1 cellular context compared by ENCODE assay signal in genomic region chr12:95204141-95204866, GRCh38.
TF ChIP-seq lines count a peak whose summit lies in the region.

No MANE protein-coding gene starts in this region.

TF ChIP-seq in K562, 482 proteins besides CTCF, POLR2A, EP300 and RAD21 (continued from another document and continues in another):
- peak; percentile 80 for TF ChIP-seq MAFK (IDR thresholded peaks at IDR 0.05; ENCODE audit: low read length)
- TF ChIP-seq KLF13 (tag; IDR thresholded peaks at IDR 0.05; ENCODE audit: borderline replicate concordance, low read depth): no peak
- no peak for TF ChIP-seq ZNF232 (CRISPR knock-in tag; IDR thresholded peaks at IDR 0.05)
- TF ChIP-seq ZNF384 (IDR thresholded peaks at IDR 0.05; ENCODE audit: low read depth, low read length): no peak
- peak; percentile 44; the same call in 1 of the 2 replicates for TF ChIP-seq TEAD4 (IDR thresholded peaks at IDR 0.05; ENCODE audit: low read length)
- TF ChIP-seq TEAD4 (CRISPR knock-in tag; IDR thresholded peaks at IDR 0.05; ENCODE audit: borderline replicate concordance): no peak
- TF ChIP-seq CBX1 (IDR thresholded peaks at IDR 0.05; ENCODE audit: low read depth): no peak
- TF ChIP-seq NFE2 (IDR thresholded peaks at IDR 0.05; ENCODE audit: low read depth): peak; percentile 92
- TF ChIP-seq, protein P1, sequence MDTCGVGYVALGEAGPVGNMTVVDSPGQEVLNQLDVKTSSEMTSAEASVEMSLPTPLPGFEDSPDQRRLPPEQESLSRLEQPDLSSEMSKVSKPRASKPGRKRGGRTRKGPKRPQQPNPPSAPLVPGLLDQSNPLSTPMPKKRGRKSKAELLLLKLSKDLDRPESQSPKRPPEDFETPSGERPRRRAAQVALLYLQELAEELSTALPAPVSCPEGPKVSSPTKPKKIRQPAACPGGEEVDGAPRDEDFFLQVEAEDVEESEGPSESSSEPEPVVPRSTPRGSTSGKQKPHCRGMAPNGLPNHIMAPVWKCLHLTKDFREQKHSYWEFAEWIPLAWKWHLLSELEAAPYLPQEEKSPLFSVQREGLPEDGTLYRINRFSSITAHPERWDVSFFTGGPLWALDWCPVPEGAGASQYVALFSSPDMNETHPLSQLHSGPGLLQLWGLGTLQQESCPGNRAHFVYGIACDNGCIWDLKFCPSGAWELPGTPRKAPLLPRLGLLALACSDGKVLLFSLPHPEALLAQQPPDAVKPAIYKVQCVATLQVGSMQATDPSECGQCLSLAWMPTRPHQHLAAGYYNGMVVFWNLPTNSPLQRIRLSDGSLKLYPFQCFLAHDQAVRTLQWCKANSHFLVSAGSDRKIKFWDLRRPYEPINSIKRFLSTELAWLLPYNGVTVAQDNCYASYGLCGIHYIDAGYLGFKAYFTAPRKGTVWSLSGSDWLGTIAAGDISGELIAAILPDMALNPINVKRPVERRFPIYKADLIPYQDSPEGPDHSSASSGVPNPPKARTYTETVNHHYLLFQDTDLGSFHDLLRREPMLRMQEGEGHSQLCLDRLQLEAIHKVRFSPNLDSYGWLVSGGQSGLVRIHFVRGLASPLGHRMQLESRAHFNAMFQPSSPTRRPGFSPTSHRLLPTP (IDR thresholded peaks at IDR 0.05; ENCODE audit: borderline replicate concordance, extremely low read depth, insufficient read length): no peak
- TF ChIP-seq NFATC3 (IDR thresholded peaks at IDR 0.05): no peak
- no peak for TF ChIP-seq ZBTB7A (IDR thresholded peaks at IDR 0.05; ENCODE audit: borderline replicate concordance, control insufficient read depth, low read depth, low read length)
- TF ChIP-seq ZNF3 (CRISPR knock-in tag; IDR thresholded peaks at IDR 0.05): no peak
- TF ChIP-seq SPI1 (IDR thresholded peaks at IDR 0.05; ENCODE audit: borderline replicate concordance, low read depth, low read length): peak; percentile 10; the same call in 1 of the 2 replicates
- peak in 1 of 2 experiments; percentile 86; a peak in 1 of 4 replicates for TF ChIP-seq ARNT (IDR thresholded peaks at IDR 0.05)
- TF ChIP-seq POLR2AphosphoS5 (IDR thresholded peaks at IDR 0.05; ENCODE audit: control insufficient read depth, insufficient read depth, low read depth, low read length): peak; percentile 70; the same call in 1 of the 2 replicates
- peak in 1 of 2 experiments; percentile 89; a peak in 3 of 4 replicates for TF ChIP-seq RCOR1 (IDR thresholded peaks at IDR 0.05; ENCODE audit: borderline replicate concordance in 1 of 2, low read depth in 2 of 2, low read length in 2 of 2)
- TF ChIP-seq CBFB (CRISPR knock-in tag; IDR thresholded peaks at IDR 0.05): no peak
- TF ChIP-seq KLF10 (CRISPR knock-in tag; IDR thresholded peaks at IDR 0.05): no peak
- TF ChIP-seq ZNF174 (CRISPR knock-in tag; IDR thresholded peaks at IDR 0.05): no peak
- TF ChIP-seq MNT (conservative IDR thresholded peaks at IDR 0.05): peak; percentile 73 to 92
- TF ChIP-seq ZNF140 (CRISPR knock-in tag; IDR thresholded peaks at IDR 0.05): no peak
- TF ChIP-seq ZNF780A (CRISPR knock-in tag; IDR thresholded peaks at IDR 0.05): no peak
- peak; percentile 41; the same call in 1 of the 2 replicates for TF ChIP-seq LARP7 (IDR thresholded peaks at IDR 0.05)
- TF ChIP-seq SIX5 (IDR thresholded peaks at IDR 0.05; ENCODE audit: borderline replicate concordance in 1 of 2, insufficient read depth in 1 of 2, low read depth in 1 of 2, low read length in 2 of 2): no peak
- peak; percentile 57 for TF ChIP-seq NUFIP1 (IDR thresholded peaks at IDR 0.05; ENCODE audit: partially characterized antibody)
- no peak for TF ChIP-seq RBM25 (IDR thresholded peaks at IDR 0.05; ENCODE audit: low read depth, low read length, severe bottlenecking)
- no peak for TF ChIP-seq ZNF12 (CRISPR knock-in tag; IDR thresholded peaks at IDR 0.05)
- no peak for TF ChIP-seq GABPA (tag; conservative IDR thresholded peaks at IDR 0.05; ENCODE audit: low read depth)
- TF ChIP-seq STAG1 (CRISPR knock-in tag; IDR thresholded peaks at IDR 0.05; ENCODE audit: borderline replicate concordance): no peak
- TF ChIP-seq, protein P2, sequence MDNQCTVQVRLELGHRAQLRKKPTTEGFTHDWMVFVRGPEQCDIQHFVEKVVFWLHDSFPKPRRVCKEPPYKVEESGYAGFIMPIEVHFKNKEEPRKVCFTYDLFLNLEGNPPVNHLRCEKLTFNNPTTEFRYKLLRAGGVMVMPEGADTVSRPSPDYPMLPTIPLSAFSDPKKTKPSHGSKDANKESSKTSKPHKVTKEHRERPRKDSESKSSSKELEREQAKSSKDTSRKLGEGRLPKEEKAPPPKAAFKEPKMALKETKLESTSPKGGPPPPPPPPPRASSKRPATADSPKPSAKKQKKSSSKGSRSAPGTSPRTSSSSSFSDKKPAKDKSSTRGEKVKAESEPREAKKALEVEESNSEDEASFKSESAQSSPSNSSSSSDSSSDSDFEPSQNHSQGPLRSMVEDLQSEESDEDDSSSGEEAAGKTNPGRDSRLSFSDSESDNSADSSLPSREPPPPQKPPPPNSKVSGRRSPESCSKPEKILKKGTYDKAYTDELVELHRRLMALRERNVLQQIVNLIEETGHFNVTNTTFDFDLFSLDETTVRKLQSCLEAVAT (IDR thresholded peaks at IDR 0.05): peak in 1 of 2 experiments; percentile 90; a peak in 3 of 4 replicates
- TF ChIP-seq CHD1 (IDR thresholded peaks at IDR 0.05; ENCODE audit: low read length): no peak
- no peak for TF ChIP-seq ZNF184 (CRISPR knock-in tag; IDR thresholded peaks at IDR 0.05)
- peak in 1 of 2 experiments; percentile 64; a peak in 2 of 4 replicates for TF ChIP-seq ZNF639 (CRISPR knock-in tag; conservative IDR thresholded peaks at IDR 0.05 in 1 of 2, IDR thresholded peaks at IDR 0.05 in 1 of 2)
- peak; percentile 46 for TF ChIP-seq TAL1 (IDR thresholded peaks at IDR 0.05)
- peak; percentile 63 for TF ChIP-seq ZFX (CRISPR knock-in tag; IDR thresholded peaks at IDR 0.05)
- TF ChIP-seq, protein P3, sequence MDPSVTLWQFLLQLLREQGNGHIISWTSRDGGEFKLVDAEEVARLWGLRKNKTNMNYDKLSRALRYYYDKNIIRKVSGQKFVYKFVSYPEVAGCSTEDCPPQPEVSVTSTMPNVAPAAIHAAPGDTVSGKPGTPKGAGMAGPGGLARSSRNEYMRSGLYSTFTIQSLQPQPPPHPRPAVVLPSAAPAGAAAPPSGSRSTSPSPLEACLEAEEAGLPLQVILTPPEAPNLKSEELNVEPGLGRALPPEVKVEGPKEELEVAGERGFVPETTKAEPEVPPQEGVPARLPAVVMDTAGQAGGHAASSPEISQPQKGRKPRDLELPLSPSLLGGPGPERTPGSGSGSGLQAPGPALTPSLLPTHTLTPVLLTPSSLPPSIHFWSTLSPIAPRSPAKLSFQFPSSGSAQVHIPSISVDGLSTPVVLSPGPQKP (CRISPR knock-in tag; IDR thresholded peaks at IDR 0.05): no peak
- peak; percentile 40; the same call in 1 of the 2 replicates for TF ChIP-seq GATAD2B (IDR thresholded peaks at IDR 0.05; ENCODE audit: borderline replicate concordance)
- TF ChIP-seq IRF9 (tag; IDR thresholded peaks at IDR 0.05): no peak
- TF ChIP-seq BACH1 (tag; IDR thresholded peaks at IDR 0.05): peak; percentile 73; the same call in 1 of the 2 replicates
- TF ChIP-seq KHSRP (IDR thresholded peaks at IDR 0.05): no peak
- peak; percentile 83 for TF ChIP-seq CBFA2T3 (IDR thresholded peaks at IDR 0.05)
- TF ChIP-seq, protein P4, sequence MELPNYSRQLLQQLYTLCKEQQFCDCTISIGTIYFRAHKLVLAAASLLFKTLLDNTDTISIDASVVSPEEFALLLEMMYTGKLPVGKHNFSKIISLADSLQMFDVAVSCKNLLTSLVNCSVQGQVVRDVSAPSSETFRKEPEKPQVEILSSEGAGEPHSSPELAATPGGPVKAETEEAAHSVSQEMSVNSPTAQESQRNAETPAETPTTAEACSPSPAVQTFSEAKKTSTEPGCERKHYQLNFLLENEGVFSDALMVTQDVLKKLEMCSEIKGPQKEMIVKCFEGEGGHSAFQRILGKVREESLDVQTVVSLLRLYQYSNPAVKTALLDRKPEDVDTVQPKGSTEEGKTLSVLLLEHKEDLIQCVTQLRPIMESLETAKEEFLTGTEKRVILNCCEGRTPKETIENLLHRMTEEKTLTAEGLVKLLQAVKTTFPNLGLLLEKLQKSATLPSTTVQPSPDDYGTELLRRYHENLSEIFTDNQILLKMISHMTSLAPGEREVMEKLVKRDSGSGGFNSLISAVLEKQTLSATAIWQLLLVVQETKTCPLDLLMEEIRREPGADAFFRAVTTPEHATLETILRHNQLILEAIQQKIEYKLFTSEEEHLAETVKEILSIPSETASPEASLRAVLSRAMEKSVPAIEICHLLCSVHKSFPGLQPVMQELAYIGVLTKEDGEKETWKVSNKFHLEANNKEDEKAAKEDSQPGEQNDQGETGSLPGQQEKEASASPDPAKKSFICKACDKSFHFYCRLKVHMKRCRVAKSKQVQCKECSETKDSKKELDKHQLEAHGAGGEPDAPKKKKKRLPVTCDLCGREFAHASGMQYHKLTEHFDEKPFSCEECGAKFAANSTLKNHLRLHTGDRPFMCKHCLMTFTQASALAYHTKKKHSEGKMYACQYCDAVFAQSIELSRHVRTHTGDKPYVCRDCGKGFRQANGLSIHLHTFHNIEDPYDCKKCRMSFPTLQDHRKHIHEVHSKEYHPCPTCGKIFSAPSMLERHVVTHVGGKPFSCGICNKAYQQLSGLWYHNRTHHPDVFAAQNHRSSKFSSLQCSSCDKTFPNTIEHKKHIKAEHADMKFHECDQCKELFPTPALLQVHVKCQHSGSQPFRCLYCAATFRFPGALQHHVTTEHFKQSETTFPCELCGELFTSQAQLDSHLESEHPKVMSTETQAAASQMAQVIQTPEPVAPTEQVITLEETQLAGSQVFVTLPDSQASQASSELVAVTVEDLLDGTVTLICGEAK (IDR thresholded peaks at IDR 0.05): no peak
- TF ChIP-seq, protein P4 (CRISPR knock-in tag; IDR thresholded peaks at IDR 0.05): no peak
- no peak for TF ChIP-seq ZNF445 (CRISPR knock-in tag; IDR thresholded peaks at IDR 0.05; ENCODE audit: low read depth)
